In the genomic region with DNA sequence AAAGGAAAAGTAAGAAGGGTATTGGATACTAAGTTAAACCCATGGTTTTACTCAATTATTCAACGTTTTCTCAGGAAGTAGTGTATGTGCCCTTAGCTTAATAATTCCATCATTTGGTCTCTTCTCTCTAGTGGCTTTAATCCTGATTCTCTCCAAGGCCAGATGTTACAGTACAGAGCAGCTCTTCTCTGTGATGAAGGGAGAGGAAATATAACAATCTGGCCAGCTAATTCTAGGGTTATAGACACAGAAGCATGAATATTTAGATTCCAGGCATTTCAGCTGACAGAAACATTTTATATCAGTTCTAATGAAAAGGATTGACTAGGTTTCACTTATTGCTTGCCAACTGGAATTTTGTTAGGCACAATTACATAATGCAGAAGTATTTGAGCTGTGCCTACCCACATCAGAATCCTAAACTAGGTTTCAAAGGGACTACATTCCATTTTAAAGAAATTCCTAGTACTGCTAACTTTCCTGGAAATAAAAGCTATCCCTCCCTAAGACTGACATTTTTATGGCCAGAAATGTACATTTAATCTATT, we compare ENCODE assay signal across 18 cellular contexts.
"Had no signal": no experiment of that assay in that cellular context is flagged by ENCODE, and none has a peak within 500 bp of the region (broad histone marks: within the 10 kb centered on the region; RNA-seq: fewer than 3 reads in every experiment).

No MANE protein-coding gene starts in this region.

- H3K4me3 ChIP-seq: adrenal gland, heart right ventricle, sigmoid colon, stomach, thoracic aorta, upper lobe of left lung had no signal

- H3K36me3 ChIP-seq: adrenal gland, heart right ventricle, sigmoid colon, stomach, thoracic aorta, upper lobe of left lung had no signal

- H3K27ac ChIP-seq: adrenal gland, heart right ventricle, parathyroid adenoma, sigmoid colon, stomach, upper lobe of left lung had no signal

- DNase-seq: activated CD4-positive, alpha-beta T cell treated with anti-CD3 and anti-CD28 coated beads, Interleukin-2, amount 10 ng/mL, durations not matched to agents 7 days and 5 days; activated CD4-positive, CD25-positive, alpha-beta regulatory T cell; activated CD8-positive, alpha-beta memory T cell treated with anti-CD3 and anti-CD28 coated beads, Interleukin-2, amount 50 U/mL, for 4 hours; activated CD8-positive, alpha-beta T cell treated with anti-CD3 and anti-CD28 coated beads, Interleukin-2, amount 10 ng/mL, durations not matched to agents 7 days and 5 days; activated effector memory CD4-positive, alpha-beta T cell treated with Interleukin-2 at 50 U/mL for 16 hours; activated T-cell treated with anti-CD3 and anti-CD28 coated beads, Interleukin-2, amount 50 U/mL, for 48 hours; adrenal gland; heart right ventricle; immature natural killer cell; naive thymus-derived CD4-positive, alpha-beta T cell; sigmoid colon; stimulated activated CD4-positive, alpha-beta T cell treated with anti-CD3 and anti-CD28 coated beads, Interleukin-4, amount 100 ng/mL, for 24 hours; stomach; T-helper 1 cell; T1000; upper lobe of left lung had no signal

- H3K27me3 ChIP-seq: adrenal gland, sigmoid colon, stomach, upper lobe of left lung had no signal
